In the genomic region with DNA sequence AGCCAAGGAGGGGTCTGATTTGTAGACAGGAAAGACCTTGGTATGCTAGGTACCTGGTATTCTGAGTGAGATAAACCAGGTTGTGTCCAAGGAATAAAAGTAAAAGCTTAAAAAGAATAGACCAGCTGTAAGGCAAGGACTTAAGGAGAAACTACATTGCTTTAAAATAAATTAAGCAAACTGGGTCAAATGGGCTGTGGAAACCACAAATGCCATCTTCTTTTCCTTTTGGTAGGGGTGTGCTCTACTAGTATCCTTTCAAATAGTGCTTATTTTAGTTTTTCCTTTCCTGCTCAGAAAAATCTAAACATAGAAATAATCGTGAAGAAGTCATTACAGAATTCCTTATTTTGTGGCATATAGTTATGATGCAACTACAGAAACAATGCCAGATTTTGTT, we compare ENCODE assay signal across 8 cellular contexts.
"Had no signal": no experiment of that assay in that cellular context is flagged by ENCODE, and none has a peak within 500 bp of the region (broad histone marks: within the 10 kb centered on the region; RNA-seq: fewer than 3 reads in every experiment).

No MANE protein-coding gene starts in this region.

- ATAC-seq: HCT116, HepG2 had no signal

- H3K36me3 Mint-ChIP-seq: IgD-negative memory B cell had no signal

- H3K9me3 ChIP-seq: HAP-1 had no signal

- H3K4me1 ChIP-seq: HAP-1 had no signal

- H3K9ac ChIP-seq: GM23248 had no signal

- H3K27ac Mint-ChIP-seq: IgD-negative memory B cell had no signal

- H3K4me3 Mint-ChIP-seq: IgD-negative memory B cell had no signal

- H3K36me3 ChIP-seq: HAP-1 had no signal

- H3K4me3 ChIP-seq: GM23248, HAP-1 had no signal

- H3K27ac ChIP-seq: GM23248, HL-60 had no signal

- DNase-seq: GM23248, GOT3, H7 had no signal
